Comparison of ENCODE assay signal across 1 cellular context in genomic region chr18:76441668-76442412, GRCh38.
TF ChIP-seq lines count a peak whose summit lies in the region.

No MANE protein-coding gene starts in this region.

TF ChIP-seq in H1, 55 proteins besides CTCF, POLR2A, EP300 and RAD21 (continued from another document):
- TF ChIP-seq TCF12 (IDR thresholded peaks at IDR 0.05; ENCODE audit: low read depth, low read length) (no peak), SIX5 (IDR thresholded peaks at IDR 0.05; ENCODE audit: low read depth, low read length) (no peak), TEAD4 (IDR thresholded peaks at IDR 0.05; ENCODE audit: low read depth, low read length) (no peak), YY1 (IDR thresholded peaks at IDR 0.05; ENCODE audit: low read depth, low read length) (no peak), CBX5 (IDR thresholded peaks at IDR 0.05; ENCODE audit: low read depth, low read length) (no peak), RBBP5 (IDR thresholded peaks at IDR 0.05; ENCODE audit: borderline replicate concordance, low read depth, low read length) (no peak), CHD2 (IDR thresholded peaks at IDR 0.05; ENCODE audit: low read length) (no peak), SP1 (IDR thresholded peaks at IDR 0.05; ENCODE audit: low read depth, low read length) (no peak), HDAC2 (IDR thresholded peaks at IDR 0.05; ENCODE audit: borderline replicate concordance in 1 of 2, low read depth in 2 of 2, low read length in 2 of 2) (no peak), BRCA1 (IDR thresholded peaks at IDR 0.05; ENCODE audit: low read depth, low read length) (no peak), EZH2 (IDR thresholded peaks at IDR 0.05; ENCODE audit: low read depth, low read length, severe bottlenecking) (no peak), PHF8 (conservative IDR thresholded peaks at IDR 0.05; ENCODE audit: low read depth, low read length) (no peak)
